Comparison of ENCODE assay signal across 8 cellular contexts in the genomic region with DNA sequence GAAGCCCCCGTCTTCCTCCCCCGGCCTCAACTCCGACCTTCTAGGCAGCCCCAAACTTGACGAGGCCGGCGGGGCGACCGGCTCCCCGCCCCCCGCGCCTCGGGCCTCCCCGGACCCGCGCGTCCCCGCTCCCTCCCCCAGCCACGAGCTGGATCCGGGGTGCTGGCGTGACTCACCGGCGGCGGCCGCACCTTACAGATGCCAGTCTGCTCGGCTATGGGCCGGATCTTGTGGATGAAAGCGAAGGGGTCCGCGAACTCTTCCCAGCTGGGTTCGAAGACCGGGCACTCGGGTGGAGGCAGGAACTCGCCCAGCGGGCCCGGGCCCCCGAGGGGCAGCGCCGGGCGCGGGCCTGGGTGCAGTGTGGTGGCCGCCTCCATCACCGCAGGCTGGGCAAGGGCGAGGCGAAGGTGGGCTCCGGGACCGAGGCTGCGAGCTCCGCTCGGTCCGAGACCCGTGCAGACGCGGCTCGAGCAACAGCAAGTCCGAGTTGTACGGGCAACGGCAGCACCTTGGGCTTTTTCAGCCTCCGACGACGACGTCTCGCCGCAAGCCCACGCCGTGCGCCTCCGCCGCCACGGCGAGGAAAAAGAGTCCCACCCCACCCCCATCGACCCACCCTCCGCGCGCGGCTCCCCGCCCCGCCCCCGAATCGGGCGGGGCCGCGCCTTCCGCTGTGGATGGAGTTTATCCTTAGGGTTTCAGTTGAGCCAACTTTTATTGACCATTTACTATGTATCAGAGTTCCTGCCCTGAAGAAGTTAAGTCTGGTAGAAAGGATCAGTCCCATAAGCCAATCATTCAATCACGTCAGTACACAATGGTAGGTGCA. TPM values are rescaled to one million over a fixed set of nuclear protein-coding genes. Genes with fewer than 3 reads are reported as not detected.
A peak's percentile ranks its signal among the peaks of the same experiment; 100 is the strongest.
DNase-seq lines count a peak whose midpoint lies in the region; TF ChIP-seq lines count a peak whose summit lies in the region.

A gene (minus strand): TSS at position 496 of the 832 bp plus-strand sequence. CDS start 116 bp downstream, at position 380.

- peak; percentile 57 for DNase-seq in AG08395 (ENCODE audit: low spot score)
- peak; percentile 92 for DNase-seq in H7
- DNase-seq in OCI-M1 (lab: John Stamatoyannopoulos, UW), result peak; percentile 85
- DNase-seq in activated T-cell treated with anti-CD3 and anti-CD28 coated beads, Interleukin-2, amount 50 U/mL, for 1 hour, result peak; percentile 78
- DNase-seq in erythroblast (lab: John Stamatoyannopoulos, UW), result peak; percentile 77 to 86
- peak; percentile 45 for DNase-seq in stimulated activated CD8-positive, alpha-beta memory T cell treated with anti-CD3 and anti-CD28 coated beads, Interleukin-4, amount 100 ng/mL, for 24 hours (ENCODE audit: low read depth)
- DNase-seq in NCI-H524 treated with DMSO at 0.1 percent for 48 hours (lab: John Stamatoyannopoulos, UW), result no peak

- no peaks in the 10 kb centered on the region for H3K9me3 ChIP-seq in mononuclear cell (ENCODE audit: low read depth, low read length)

- TF ChIP-seq POLR2A in erythroblast (IDR thresholded peaks at IDR 0.05; ENCODE audit: low read length), result peak; percentile 68

- H3K27me3 ChIP-seq in H7 (ENCODE audit: control insufficient read depth, insufficient read depth, low read length), result peaks cover 20% of the 10 kb centered on the region
- no peaks in the 10 kb centered on the region for H3K27me3 ChIP-seq in mononuclear cell (ENCODE audit: insufficient read depth, low read length)

- H3K4me3 ChIP-seq in H7 (ENCODE audit: insufficient read depth, low read depth, low read length), result peak within 1 kb of the TSS; percentile 100
- H3K4me3 ChIP-seq in mononuclear cell (ENCODE audit: low read length), result peak within 1 kb of the TSS; percentile 79

- peaks cover 44% of the 10 kb centered on the region for H3K4me1 ChIP-seq in mononuclear cell (ENCODE audit: insufficient read depth, low read length)

- H3K36me3 ChIP-seq in H7 (replicated peaks; ENCODE audit: control insufficient read depth, insufficient read depth, low read length), result no peaks in the 10 kb centered on the region

RNA-seq across cellular contexts. Expression of the gene that starts here (rescaled TPM):
- total RNA-seq in H7 (2014; rRNA removed; shearing (Covaris generic)), result 126 and 167 TPM in 2 replicates
- total RNA-seq in mononuclear cell, result 84.7 TPM
